ENCODE assay signal across 8 cellular contexts in the genomic region with DNA sequence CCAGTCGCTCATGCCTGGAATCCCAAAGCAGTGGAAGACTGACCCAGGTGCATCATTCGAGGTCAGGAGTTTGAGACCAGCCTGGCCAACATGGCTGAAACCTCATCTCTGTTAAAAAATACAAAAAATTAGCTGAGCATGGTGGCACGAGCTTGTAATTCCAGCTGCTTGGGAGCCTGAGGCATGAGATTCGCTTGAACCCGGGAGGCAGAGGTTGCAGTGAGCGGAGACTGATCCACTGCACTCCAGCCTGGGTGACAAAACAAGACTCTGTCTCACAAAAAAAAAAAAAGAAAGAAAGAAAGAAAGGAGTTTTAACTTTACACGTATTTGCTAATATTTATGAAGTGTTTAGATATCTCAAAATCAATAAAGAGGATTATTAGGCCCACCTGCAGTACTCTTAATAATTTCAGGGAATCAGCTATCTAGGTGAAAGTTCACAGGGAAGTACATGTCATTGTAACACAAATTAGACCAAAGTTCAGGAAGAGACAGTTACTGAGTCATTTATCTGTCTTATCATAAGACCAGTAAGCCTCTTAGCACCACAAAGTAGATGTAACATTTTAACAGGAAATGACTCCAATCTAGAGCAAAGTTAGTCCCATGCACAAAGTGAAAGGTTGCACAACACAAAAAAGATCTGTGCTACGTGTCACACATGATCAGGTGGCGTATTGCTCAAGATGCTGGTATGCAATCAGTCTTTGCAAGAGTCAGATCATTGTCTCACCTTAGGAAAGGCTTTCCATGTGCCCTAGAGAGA. TPM values are rescaled to one million over a fixed set of nuclear protein-coding genes. Genes with fewer than 3 reads are reported as not detected.
DNase-seq lines count a peak whose midpoint lies in the region; ATAC-seq and TF ChIP-seq lines count a peak whose summit lies in the region.

No MANE protein-coding gene starts in this region.

- peak; percentile 84 for ATAC-seq in HG02610 (IDR thresholded peaks at IDR 0.05; ENCODE audit: unreplicated experiment)
- ATAC-seq in left ventricle myocardium superior = peak; percentile 75

- no peak for TF ChIP-seq CTCF in GM13977 (IDR thresholded peaks at IDR 0.05; ENCODE audit: extremely low read depth, insufficient read depth, missing control alignments)
- no peak for TF ChIP-seq CTCF in endothelial cell (IDR thresholded peaks at IDR 0.05; ENCODE audit: unreplicated experiment)

- peaks cover 8% of the 10 kb centered on the region for H3K27me3 Mint-ChIP-seq in endothelial cell (ENCODE audit: unreplicated experiment)

- intact Hi-C loops in left ventricle myocardium superior (cut with micrococcal nuclease) = no loop called here

- no peaks in the 10 kb centered on the region for H3K9me3 Mint-ChIP-seq in endothelial cell (ENCODE audit: unreplicated experiment)

- DNase-seq in GM13977 (ENCODE audit: low spot score) = peak; percentile 40
- DNase-seq in NCI-H460 (ENCODE audit: extremely low read depth, low read depth) = peak; percentile 67
- DNase-seq in activated effector memory CD4-positive, alpha-beta T cell treated with anti-CD3 and anti-CD28 coated beads, Interleukin-2, amount 50 U/mL, for 16 hours = peak; percentile 69
- DNase-seq in left ventricle myocardium superior = no peak
- DNase-seq in stimulated activated CD4-positive, alpha-beta T cell treated with anti-CD3 and anti-CD28 coated beads, Interleukin-1b, Interleukin-23, amount 100 ng/mL, for 48 hours = peak; percentile 66
- DNase-seq in endothelial cell (ENCODE audit: low spot score) = no peak
- DNase-seq in NCI-H1417 (lab: John Stamatoyannopoulos, UW) = no peak

- H3K36me3 Mint-ChIP-seq in endothelial cell (ENCODE audit: low read depth, unreplicated experiment) = no peaks in the 10 kb centered on the region

- in situ Hi-C loops in GM13977 (cut with MboI; ENCODE audit: low pct_unique_long_range_greater_than_20kb, low sequenced_read_pairs, unreplicated experiment) = no loop called here

- no peak overlapping the region for H3K27ac Mint-ChIP-seq in endothelial cell (ENCODE audit: unreplicated experiment)

- no peak overlapping the region for H3K4me3 Mint-ChIP-seq in endothelial cell (ENCODE audit: unreplicated experiment)

- H3K4me1 Mint-ChIP-seq in endothelial cell (ENCODE audit: unreplicated experiment) = peaks cover 10% of the 10 kb centered on the region

RNA-seq across cellular contexts. Expression of a gene that starts 34.1 kb away (rescaled TPM):
- 15.2 and 18.1 TPM in 2 replicates for total RNA-seq in NCI-H460 (2014; rRNA removed; shearing (Covaris generic))
- 3.7 and 6.1 TPM in 2 replicates for polyA plus RNA-seq in NCI-H460 (2014; cell fraction: nucleus; rRNA removed)
- total RNA-seq in left ventricle myocardium superior (45.1 TPM), endothelial cell (ENCODE audit: unreplicated experiment) (60.0 TPM)

RNA-seq across cellular contexts. Expression of a gene that starts 58.7 kb away (rescaled TPM):
- 17.0 and 19.4 TPM in 2 replicates for total RNA-seq in NCI-H460 (2014; rRNA removed; shearing (Covaris generic))
- 14.3 and 22.6 TPM in 2 replicates for polyA plus RNA-seq in NCI-H460 (2014; cell fraction: nucleus; rRNA removed)
- total RNA-seq in left ventricle myocardium superior (5.6 TPM), endothelial cell (ENCODE audit: unreplicated experiment) (19.0 TPM)

Comparison
In these comparisons a context has a peak if more than half of its experiments do, and no peak if none do; other contexts are left out.
1. DNase-seq: peak in GM13977 (single experiment), NCI-H460 (single experiment), activated effector memory CD4-positive, alpha-beta T cell treated with anti-CD3 and anti-CD28 coated beads, Interleukin-2, amount 50 U/mL, for 16 hours (single experiment) and stimulated activated CD4-positive, alpha-beta T cell treated with anti-CD3 and anti-CD28 coated beads, Interleukin-1b, Interleukin-23, amount 100 ng/mL, for 48 hours (single experiment); none in left ventricle myocardium superior (single experiment), endothelial cell (single experiment) and NCI-H1417 (0 of 3).